Comparison of ENCODE assay signal across 7 cellular contexts in genomic region chr20:3563548-3564177, GRCh38.
DNase-seq lines count a peak whose midpoint lies in the region; TF ChIP-seq lines count a peak whose summit lies in the region.

No MANE protein-coding gene starts in this region.

- no peak overlapping the region for H3K56ac ChIP-seq in mesendoderm (ENCODE audit: low read length)

- H3K23ac ChIP-seq in mesendoderm (ENCODE audit: low read length): no peak overlapping the region

- H4K5ac ChIP-seq in mesendoderm (ENCODE audit: low read length): no peak overlapping the region

- no peaks in the 10 kb centered on the region for H3K79me2 ChIP-seq in mesendoderm (ENCODE audit: control insufficient read depth, insufficient read depth, low read length)

- no peak overlapping the region for H3K9ac ChIP-seq in NT2/D1 (ENCODE audit: insufficient read length, low read depth)
- no peak overlapping the region for H3K9ac ChIP-seq in mesendoderm (ENCODE audit: low read length)

- no CpG with 5 or more reads among the region's 4 CpGs for WGBS in mesendoderm (ENCODE audit: extremely low coverage, insufficient coverage, low lambda C conversion rate)

- H2BK15ac ChIP-seq in mesendoderm (replicated peaks; ENCODE audit: low read depth): no peak overlapping the region

- DNase-seq in DMS53 treated with DMSO at 0.1 percent for 48 hours (lab: John Stamatoyannopoulos, UW; ENCODE audit: unreplicated experiment): peak; percentile 71
- DNase-seq in HL-60 (ENCODE audit: low read depth in 1 of 2, low spot score in 1 of 2): peak; percentile 18 to 45
- peak; percentile 40 for DNase-seq in NT2/D1 (ENCODE audit: low read depth, low spot score)
- DNase-seq in dermis blood vessel endothelial cell: peak; percentile 69
- DNase-seq in mesendoderm: peak; percentile 51
- no peak for DNase-seq in occipital lobe (lab: John Stamatoyannopoulos, UW)
- DNase-seq in posterior vena cava (ENCODE audit: low spot score): no peak

- no peaks in the 10 kb centered on the region for H3K79me1 ChIP-seq in mesendoderm (ENCODE audit: low read length)

- H3K9me3 ChIP-seq in NT2/D1 (ENCODE audit: insufficient read depth, low read length): no peaks in the 10 kb centered on the region

- no peak overlapping the region for H3K4me2 ChIP-seq in mesendoderm (ENCODE audit: low read length)

- H3K4ac ChIP-seq in mesendoderm (ENCODE audit: low read depth, low read length): no peak overlapping the region

- no peak overlapping the region for H4K8ac ChIP-seq in mesendoderm (ENCODE audit: low read depth, low read length)

- peaks cover 3% of the 10 kb centered on the region for H3K36me3 ChIP-seq in NT2/D1 (ENCODE audit: insufficient read depth, insufficient read length, low read length)
- H3K36me3 ChIP-seq in mesendoderm (ENCODE audit: control insufficient read depth, insufficient read depth, low read length): no peaks in the 10 kb centered on the region

- no peak overlapping the region for H3K18ac ChIP-seq in mesendoderm (ENCODE audit: low read length)

- H3K4me1 ChIP-seq in NT2/D1 (ENCODE audit: insufficient read depth, insufficient read length): no peaks in the 10 kb centered on the region
- no peaks in the 10 kb centered on the region for H3K4me1 ChIP-seq in mesendoderm (ENCODE audit: control insufficient read depth, low read depth, low read length)

- no peak overlapping the region for H2BK120ac ChIP-seq in mesendoderm (ENCODE audit: low read depth, low read length)

- H3K27ac ChIP-seq in HL-60 (replicated peaks) (no peak overlapping the region), mesendoderm (ENCODE audit: low read depth, low read length) (no peak overlapping the region)

- intact Hi-C loops in posterior vena cava (cut with DNase I): no loop called here

- H3K27me3 ChIP-seq in HL-60 (ENCODE audit: insufficient read depth, poor library complexity, severe bottlenecking) (no peaks in the 10 kb centered on the region), NT2/D1 (ENCODE audit: insufficient read depth, insufficient read length) (no peaks in the 10 kb centered on the region), mesendoderm (ENCODE audit: insufficient read depth, low read length, poor library complexity) (peaks cover 2% of the 10 kb centered on the region)

- no peak overlapping the region for H2BK5ac ChIP-seq in mesendoderm (ENCODE audit: low read length)

- H3K4me3 ChIP-seq in HL-60 (replicated peaks; ENCODE audit: insufficient read depth, low read length): no peak overlapping the region
- H3K4me3 ChIP-seq in NT2/D1 (ENCODE audit: insufficient read length, low read depth): no peak overlapping the region
- H3K4me3 ChIP-seq in mesendoderm (ENCODE audit: low read length): no peak overlapping the region

- peak; percentile 73 for TF ChIP-seq CTCF in HL-60 (IDR thresholded peaks at IDR 0.05; ENCODE audit: insufficient read depth, low read length)

- H2AK5ac ChIP-seq in mesendoderm (ENCODE audit: low read length): no peak overlapping the region

Comparison
In these comparisons a context has a peak if more than half of its experiments do, and no peak if none do; other contexts are left out.
1. DNase-seq: peak in DMS53 treated with DMSO at 0.1 percent for 48 hours (single experiment), HL-60 (2 of 2), NT2/D1 (single experiment), dermis blood vessel endothelial cell (single experiment) and mesendoderm (single experiment); none in occipital lobe (single experiment) and posterior vena cava (single experiment).